In genomic region chr9:5622019-5622418, GRCh38 we compare ENCODE assay signal across 14 cellular contexts. TPM values are rescaled to one million over a fixed set of nuclear protein-coding genes. Genes with fewer than 3 reads are reported as not detected.
DNase-seq lines count a peak whose midpoint lies in the region; ATAC-seq, FAIRE-seq and TF ChIP-seq lines count a peak whose summit lies in the region.
"Had no signal": no experiment of that assay in that cellular context is flagged by ENCODE, and none has a peak within 500 bp of the region (broad histone marks: within the 10 kb centered on the region; RNA-seq: fewer than 3 reads in every experiment).

No MANE protein-coding gene starts in this region.

- no peak for TF ChIP-seq CTCF in tibial nerve (IDR thresholded peaks at IDR 0.05)

- TF ChIP-seq POLR2A in tibial nerve (IDR thresholded peaks at IDR 0.05), result no peak

- H3K36me3 ChIP-seq in effector memory CD4-positive, alpha-beta T cell (ENCODE audit: control insufficient read depth, insufficient read depth, low read length), result peaks cover 3% of the 10 kb centered on the region
- no peaks in the 10 kb centered on the region for H3K36me3 ChIP-seq in tibial nerve

- no peaks in the 10 kb centered on the region for H3K27me3 ChIP-seq in effector memory CD4-positive, alpha-beta T cell (replicated peaks; ENCODE audit: control insufficient read depth, insufficient read depth, low read length, poor library complexity, severe bottlenecking)
- no peaks in the 10 kb centered on the region for H3K27me3 ChIP-seq in tibial nerve
- H3K27me3 ChIP-seq: spleen had no signal

- H3K4me3 ChIP-seq in effector memory CD4-positive, alpha-beta T cell (ENCODE audit: insufficient read depth, low read depth, low read length, poor library complexity, severe bottlenecking), result no peak overlapping the region
- no peak overlapping the region for H3K4me3 ChIP-seq in tibial nerve
- H3K4me3 ChIP-seq: spleen had no signal

- FAIRE-seq in RCC 7860 (lab: Jason Lieb, UNC), result no peak
- FAIRE-seq: GM19239 had no signal

- intact Hi-C loops in sciatic nerve (cut with DNase I), result no loop called here

- peak; percentile 70 for ATAC-seq in sciatic nerve

- peak; percentile 89 for DNase-seq in EL
- peak; percentile 72 for DNase-seq in RCC 7860 (ENCODE audit: low spot score)
- DNase-seq in fibroblast of gingiva (ENCODE audit: low read depth), result peak; percentile 77
- DNase-seq in sciatic nerve (ENCODE audit: low spot score), result no peak
- DNase-seq in effector memory CD4-positive, alpha-beta T cell, result no peak
- DNase-seq in cerebellar cortex (ENCODE audit: low spot score), result no peak
- DNase-seq in globus pallidus (ENCODE audit: low spot score), result no peak
- DNase-seq in tibial nerve (ENCODE audit: low spot score in 2 of 2), result no peak
- DNase-seq: activated CD4-positive, alpha-beta T cell treated with anti-CD3 and anti-CD28 coated beads, Interleukin-2, amount 10 ng/mL, durations not matched to agents 24 days and 14 days; activated naive CD4-positive, alpha-beta T cell; CD8-positive, alpha-beta memory T cell; NCI-H1417; spleen had no signal

- 56 to 72% methylated on average over 3 of the region's 3 CpGs for WGBS in tibial nerve, 2 donors

- H3K27ac ChIP-seq in effector memory CD4-positive, alpha-beta T cell (ENCODE audit: insufficient read depth, low read length, poor library complexity, severe bottlenecking), result no peak overlapping the region
- H3K27ac ChIP-seq in tibial nerve, result peak overlapping the region in 2 of 4 donors; percentile 2 to 58

- peak in 1 of 2 donors; percentile 9 for TF ChIP-seq EP300 in tibial nerve (IDR thresholded peaks at IDR 0.05)

- no peaks in the 10 kb centered on the region for H3K9me3 ChIP-seq in effector memory CD4-positive, alpha-beta T cell (ENCODE audit: control insufficient read depth, low read length)
- H3K9me3 ChIP-seq in tibial nerve, result no peaks in the 10 kb centered on the region
- H3K9me3 ChIP-seq: spleen had no signal

- peaks cover 14% of the 10 kb centered on the region for H3K4me1 ChIP-seq in effector memory CD4-positive, alpha-beta T cell (ENCODE audit: control insufficient read depth, insufficient read depth, low read length, poor library complexity, severe bottlenecking)
- peaks cover 0 to 52% (median 22%) of the 10 kb centered on the region in 4 donors for H3K4me1 ChIP-seq in tibial nerve

RNA-seq across cellular contexts. Expression of gene RIC1, which starts 6.9 kb away (rescaled TPM):
- total RNA-seq in sciatic nerve, result 30.3 TPM
- 10 to 100 TPM; 41.0 to 45.9 (median 43.4) TPM for total RNA-seq in tibial nerve

Comparison
In these comparisons a context has a peak if more than half of its experiments do, and no peak if none do; other contexts are left out.
1. DNase-seq: peak in EL (single experiment), RCC 7860 (single experiment) and fibroblast of gingiva (single experiment); none in sciatic nerve (single experiment), effector memory CD4-positive, alpha-beta T cell (0 of 3), cerebellar cortex (single experiment), globus pallidus (single experiment) and tibial nerve (0 of 2).